In the genomic region with DNA sequence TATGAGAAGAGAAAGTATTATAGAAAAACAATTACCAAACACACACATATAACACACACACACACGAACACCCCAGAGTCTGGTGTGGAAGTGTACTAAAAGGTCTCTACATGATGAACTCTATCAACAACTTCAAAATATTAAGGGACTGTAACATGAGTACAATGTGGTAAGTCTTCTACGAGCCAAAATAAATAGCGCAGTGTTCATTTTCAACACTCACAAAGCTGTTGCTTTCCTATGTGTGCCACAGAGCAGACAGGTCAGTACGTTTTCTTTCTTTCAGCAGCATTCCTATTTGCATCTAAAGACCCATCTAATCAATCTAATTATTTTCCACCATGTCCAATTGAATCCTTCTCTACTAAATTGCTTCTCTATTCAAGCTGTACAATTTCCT, we compare ENCODE assay signal across 19 cellular contexts.
"Had no signal": no experiment of that assay in that cellular context is flagged by ENCODE, and none has a peak within 500 bp of the region (broad histone marks: within the 10 kb centered on the region; RNA-seq: fewer than 3 reads in every experiment).

No MANE protein-coding gene starts in this region.

- ATAC-seq: left cardiac atrium; lower lobe of right lung; natural killer cell treated with Interleukin-12 subunit alpha and Interleukin-12 subunit beta and Interleukin-15 and Interleukin-18, amount 100 ng/mL, for 72 hours; right cardiac atrium had no signal

- H3K9me3 ChIP-seq: left ventricle myocardium inferior, lower lobe of right lung, ovary had no signal

- H3K9ac ChIP-seq: neural progenitor cell had no signal

- DNase-seq: effector CD4-positive, alpha-beta T cell; foreskin melanocyte; head of caudate nucleus; kidney; left cardiac atrium; left ventricle myocardium inferior; lower lobe of right lung; nucleus accumbens; ovary; right cardiac atrium; small intestine; stimulated activated CD4-positive, alpha-beta T cell treated with anti-CD3 and anti-CD28 coated beads, Interleukin-12 subunit alpha, Interleukin-12 subunit beta, amount 100 ng/mL, for 4 hours; stimulated activated naive CD4-positive, alpha-beta T cell; trophoblast cell had no signal

- H2AFZ ChIP-seq: hepatocyte, neural progenitor cell had no signal

- H3K27me3 ChIP-seq: hepatocyte, neural progenitor cell, ovary had no signal

- H3K4me3 ChIP-seq: hepatocyte, left ventricle myocardium inferior, lower lobe of right lung, neural progenitor cell, ovary had no signal

- H3K4me1 Mint-ChIP-seq: memory B cell had no signal

- H3K4me1 ChIP-seq: left ventricle myocardium inferior, lower lobe of right lung had no signal

- H3K4me3 Mint-ChIP-seq: memory B cell; mesothelial cell of epicardium; natural killer cell treated with Interleukin-12 subunit alpha and Interleukin-12 subunit beta and Interleukin-15 and Interleukin-18, amount 100 ng/mL, for 72 hours; neural progenitor cell had no signal

- FAIRE-seq: kidney, small intestine had no signal

- H3K79me2 ChIP-seq: hepatocyte had no signal

- H3K36me3 Mint-ChIP-seq: memory B cell; mesothelial cell of epicardium; natural killer cell treated with Interleukin-12 subunit alpha and Interleukin-12 subunit beta and Interleukin-15 and Interleukin-18, amount 100 ng/mL, for 72 hours; neural progenitor cell had no signal

- H3K9me3 Mint-ChIP-seq: memory B cell; mesothelial cell of epicardium; natural killer cell treated with Interleukin-12 subunit alpha and Interleukin-12 subunit beta and Interleukin-15 and Interleukin-18, amount 100 ng/mL, for 72 hours; neural progenitor cell had no signal

- H3K4me2 ChIP-seq: hepatocyte, neural progenitor cell had no signal

- H3K27ac Mint-ChIP-seq: memory B cell; mesothelial cell of epicardium; natural killer cell treated with Interleukin-12 subunit alpha and Interleukin-12 subunit beta and Interleukin-15 and Interleukin-18, amount 100 ng/mL, for 72 hours; neural progenitor cell had no signal

- H3K36me3 ChIP-seq: left ventricle myocardium inferior, lower lobe of right lung, neural progenitor cell, ovary had no signal

- H3K27ac ChIP-seq: hepatocyte, left ventricle myocardium inferior, lower lobe of right lung, neural progenitor cell, ovary had no signal
